2 cellular contexts compared by ENCODE assay signal in the genomic region with DNA sequence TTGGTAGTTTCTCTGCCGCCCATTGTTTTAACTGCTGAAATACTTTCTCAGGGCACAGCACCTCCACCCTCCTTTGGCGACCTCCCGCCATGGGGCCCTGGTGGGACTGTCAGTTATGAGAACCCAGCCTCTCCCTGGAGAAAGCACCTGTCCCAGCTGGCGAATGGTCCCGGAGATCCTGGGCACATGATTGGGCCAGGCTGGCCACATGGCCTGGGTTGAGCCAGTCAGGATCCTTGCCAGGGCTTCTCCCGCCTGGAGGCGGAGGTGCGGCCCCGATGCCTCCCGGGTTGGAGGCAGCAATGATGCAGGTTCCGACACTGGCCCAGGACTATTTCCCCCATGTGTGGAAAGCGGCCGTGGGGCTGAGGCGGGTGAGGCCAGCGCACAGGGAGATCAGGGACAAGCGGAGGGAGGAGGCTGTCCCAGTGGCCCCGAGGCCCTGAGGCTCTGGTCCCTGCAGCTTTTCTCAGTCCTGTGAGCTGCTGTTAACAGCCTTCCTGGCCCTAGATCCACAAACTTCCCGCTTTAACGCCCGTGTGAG.
TF ChIP-seq lines count a peak whose summit lies in the region.

No MANE protein-coding gene starts in this region.

TF ChIP-seq in SK-N-SH, 30 proteins besides CTCF, POLR2A, EP300 and RAD21 (continued from another document):
- TF ChIP-seq, protein P1, sequence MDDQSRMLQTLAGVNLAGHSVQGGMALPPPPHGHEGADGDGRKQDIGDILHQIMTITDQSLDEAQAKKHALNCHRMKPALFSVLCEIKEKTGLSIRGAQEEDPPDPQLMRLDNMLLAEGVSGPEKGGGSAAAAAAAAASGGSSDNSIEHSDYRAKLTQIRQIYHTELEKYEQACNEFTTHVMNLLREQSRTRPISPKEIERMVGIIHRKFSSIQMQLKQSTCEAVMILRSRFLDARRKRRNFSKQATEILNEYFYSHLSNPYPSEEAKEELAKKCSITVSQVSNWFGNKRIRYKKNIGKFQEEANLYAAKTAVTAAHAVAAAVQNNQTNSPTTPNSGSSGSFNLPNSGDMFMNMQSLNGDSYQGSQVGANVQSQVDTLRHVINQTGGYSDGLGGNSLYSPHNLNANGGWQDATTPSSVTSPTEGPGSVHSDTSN (IDR thresholded peaks at IDR 0.05), result no peak
- TF ChIP-seq EZH2phosphoT487 (IDR thresholded peaks at IDR 0.05; ENCODE audit: borderline replicate concordance, low read depth) (no peak), FOSL2 (IDR thresholded peaks at IDR 0.05; ENCODE audit: borderline replicate concordance, low read depth) (no peak), SIN3A (IDR thresholded peaks at IDR 0.05; ENCODE audit: borderline replicate concordance, low read depth, low read length) (no peak), ELF1 (IDR thresholded peaks at IDR 0.05) (no peak)
- TF ChIP-seq, protein P2, sequence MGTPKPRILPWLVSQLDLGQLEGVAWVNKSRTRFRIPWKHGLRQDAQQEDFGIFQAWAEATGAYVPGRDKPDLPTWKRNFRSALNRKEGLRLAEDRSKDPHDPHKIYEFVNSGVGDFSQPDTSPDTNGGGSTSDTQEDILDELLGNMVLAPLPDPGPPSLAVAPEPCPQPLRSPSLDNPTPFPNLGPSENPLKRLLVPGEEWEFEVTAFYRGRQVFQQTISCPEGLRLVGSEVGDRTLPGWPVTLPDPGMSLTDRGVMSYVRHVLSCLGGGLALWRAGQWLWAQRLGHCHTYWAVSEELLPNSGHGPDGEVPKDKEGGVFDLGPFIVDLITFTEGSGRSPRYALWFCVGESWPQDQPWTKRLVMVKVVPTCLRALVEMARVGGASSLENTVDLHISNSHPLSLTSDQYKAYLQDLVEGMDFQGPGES (IDR thresholded peaks at IDR 0.05; ENCODE audit: low read depth, low read length), result no peak
- TF ChIP-seq, protein P3, sequence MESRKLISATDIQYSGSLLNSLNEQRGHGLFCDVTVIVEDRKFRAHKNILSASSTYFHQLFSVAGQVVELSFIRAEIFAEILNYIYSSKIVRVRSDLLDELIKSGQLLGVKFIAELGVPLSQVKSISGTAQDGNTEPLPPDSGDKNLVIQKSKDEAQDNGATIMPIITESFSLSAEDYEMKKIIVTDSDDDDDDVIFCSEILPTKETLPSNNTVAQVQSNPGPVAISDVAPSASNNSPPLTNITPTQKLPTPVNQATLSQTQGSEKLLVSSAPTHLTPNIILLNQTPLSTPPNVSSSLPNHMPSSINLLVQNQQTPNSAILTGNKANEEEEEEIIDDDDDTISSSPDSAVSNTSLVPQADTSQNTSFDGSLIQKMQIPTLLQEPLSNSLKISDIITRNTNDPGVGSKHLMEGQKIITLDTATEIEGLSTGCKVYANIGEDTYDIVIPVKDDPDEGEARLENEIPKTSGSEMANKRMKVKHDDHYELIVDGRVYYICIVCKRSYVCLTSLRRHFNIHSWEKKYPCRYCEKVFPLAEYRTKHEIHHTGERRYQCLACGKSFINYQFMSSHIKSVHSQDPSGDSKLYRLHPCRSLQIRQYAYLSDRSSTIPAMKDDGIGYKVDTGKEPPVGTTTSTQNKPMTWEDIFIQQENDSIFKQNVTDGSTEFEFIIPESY (IDR thresholded peaks at IDR 0.05; ENCODE audit: borderline replicate concordance, low read depth), result no peak
- TF ChIP-seq, protein P4, sequence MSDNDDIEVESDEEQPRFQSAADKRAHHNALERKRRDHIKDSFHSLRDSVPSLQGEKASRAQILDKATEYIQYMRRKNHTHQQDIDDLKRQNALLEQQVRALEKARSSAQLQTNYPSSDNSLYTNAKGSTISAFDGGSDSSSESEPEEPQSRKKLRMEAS (IDR thresholded peaks at IDR 0.05; ENCODE audit: low read depth), result no peak

TF ChIP-seq in SK-N-SH treated with all-trans-retinoic acid at 6 μM for 48 hours, 23 proteins besides CTCF, POLR2A, EP300 and RAD21:
- TF ChIP-seq, protein P5, sequence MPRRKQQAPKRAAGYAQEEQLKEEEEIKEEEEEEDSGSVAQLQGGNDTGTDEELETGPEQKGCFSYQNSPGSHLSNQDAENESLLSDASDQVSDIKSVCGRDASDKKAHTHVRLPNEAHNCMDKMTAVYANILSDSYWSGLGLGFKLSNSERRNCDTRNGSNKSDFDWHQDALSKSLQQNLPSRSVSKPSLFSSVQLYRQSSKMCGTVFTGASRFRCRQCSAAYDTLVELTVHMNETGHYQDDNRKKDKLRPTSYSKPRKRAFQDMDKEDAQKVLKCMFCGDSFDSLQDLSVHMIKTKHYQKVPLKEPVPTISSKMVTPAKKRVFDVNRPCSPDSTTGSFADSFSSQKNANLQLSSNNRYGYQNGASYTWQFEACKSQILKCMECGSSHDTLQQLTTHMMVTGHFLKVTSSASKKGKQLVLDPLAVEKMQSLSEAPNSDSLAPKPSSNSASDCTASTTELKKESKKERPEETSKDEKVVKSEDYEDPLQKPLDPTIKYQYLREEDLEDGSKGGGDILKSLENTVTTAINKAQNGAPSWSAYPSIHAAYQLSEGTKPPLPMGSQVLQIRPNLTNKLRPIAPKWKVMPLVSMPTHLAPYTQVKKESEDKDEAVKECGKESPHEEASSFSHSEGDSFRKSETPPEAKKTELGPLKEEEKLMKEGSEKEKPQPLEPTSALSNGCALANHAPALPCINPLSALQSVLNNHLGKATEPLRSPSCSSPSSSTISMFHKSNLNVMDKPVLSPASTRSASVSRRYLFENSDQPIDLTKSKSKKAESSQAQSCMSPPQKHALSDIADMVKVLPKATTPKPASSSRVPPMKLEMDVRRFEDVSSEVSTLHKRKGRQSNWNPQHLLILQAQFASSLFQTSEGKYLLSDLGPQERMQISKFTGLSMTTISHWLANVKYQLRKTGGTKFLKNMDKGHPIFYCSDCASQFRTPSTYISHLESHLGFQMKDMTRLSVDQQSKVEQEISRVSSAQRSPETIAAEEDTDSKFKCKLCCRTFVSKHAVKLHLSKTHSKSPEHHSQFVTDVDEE (CRISPR knock-in tag; IDR thresholded peaks at IDR 0.05), result no peak
- TF ChIP-seq ESRRG (CRISPR knock-in tag; IDR thresholded peaks at IDR 0.05) (no peak), ZFP30 (CRISPR knock-in tag; IDR thresholded peaks at IDR 0.05) (no peak), ZFP3 (CRISPR knock-in tag; IDR thresholded peaks at IDR 0.05) (no peak), TCF4 (CRISPR knock-in tag; IDR thresholded peaks at IDR 0.05; ENCODE audit: borderline replicate concordance) (no peak), ZNF70 (CRISPR knock-in tag; IDR thresholded peaks at IDR 0.05) (no peak), CSDC2 (CRISPR knock-in tag; IDR thresholded peaks at IDR 0.05) (no peak), OSR1 (CRISPR knock-in tag; IDR thresholded peaks at IDR 0.05) (no peak), SNAI2 (CRISPR knock-in tag; IDR thresholded peaks at IDR 0.05) (no peak), ZNF8 (CRISPR knock-in tag; IDR thresholded peaks at IDR 0.05) (no peak), PPARA (CRISPR knock-in tag; IDR thresholded peaks at IDR 0.05; ENCODE audit: borderline replicate concordance) (no peak), RARB (CRISPR knock-in tag; IDR thresholded peaks at IDR 0.05) (no peak), ISL1 (CRISPR knock-in tag; IDR thresholded peaks at IDR 0.05) (no peak), TOX (CRISPR knock-in tag; IDR thresholded peaks at IDR 0.05; ENCODE audit: borderline replicate concordance) (no peak), ARNTL (CRISPR knock-in tag; IDR thresholded peaks at IDR 0.05; ENCODE audit: borderline replicate concordance, low read depth) (no peak)
- TF ChIP-seq, protein P6, sequence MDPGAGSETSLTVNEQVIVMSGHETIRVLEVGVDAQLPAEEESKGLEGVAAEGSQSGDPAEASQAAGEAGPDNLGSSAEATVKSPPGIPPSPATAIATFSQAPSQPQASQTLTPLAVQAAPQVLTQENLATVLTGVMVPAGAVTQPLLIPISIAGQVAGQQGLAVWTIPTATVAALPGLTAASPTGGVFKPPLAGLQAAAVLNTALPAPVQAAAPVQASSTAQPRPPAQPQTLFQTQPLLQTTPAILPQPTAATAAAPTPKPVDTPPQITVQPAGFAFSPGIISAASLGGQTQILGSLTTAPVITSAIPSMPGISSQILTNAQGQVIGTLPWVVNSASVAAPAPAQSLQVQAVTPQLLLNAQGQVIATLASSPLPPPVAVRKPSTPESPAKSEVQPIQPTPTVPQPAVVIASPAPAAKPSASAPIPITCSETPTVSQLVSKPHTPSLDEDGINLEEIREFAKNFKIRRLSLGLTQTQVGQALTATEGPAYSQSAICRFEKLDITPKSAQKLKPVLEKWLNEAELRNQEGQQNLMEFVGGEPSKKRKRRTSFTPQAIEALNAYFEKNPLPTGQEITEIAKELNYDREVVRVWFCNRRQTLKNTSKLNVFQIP (CRISPR knock-in tag; IDR thresholded peaks at IDR 0.05; ENCODE audit: borderline replicate concordance, low read depth), result no peak
- TF ChIP-seq, protein P7, sequence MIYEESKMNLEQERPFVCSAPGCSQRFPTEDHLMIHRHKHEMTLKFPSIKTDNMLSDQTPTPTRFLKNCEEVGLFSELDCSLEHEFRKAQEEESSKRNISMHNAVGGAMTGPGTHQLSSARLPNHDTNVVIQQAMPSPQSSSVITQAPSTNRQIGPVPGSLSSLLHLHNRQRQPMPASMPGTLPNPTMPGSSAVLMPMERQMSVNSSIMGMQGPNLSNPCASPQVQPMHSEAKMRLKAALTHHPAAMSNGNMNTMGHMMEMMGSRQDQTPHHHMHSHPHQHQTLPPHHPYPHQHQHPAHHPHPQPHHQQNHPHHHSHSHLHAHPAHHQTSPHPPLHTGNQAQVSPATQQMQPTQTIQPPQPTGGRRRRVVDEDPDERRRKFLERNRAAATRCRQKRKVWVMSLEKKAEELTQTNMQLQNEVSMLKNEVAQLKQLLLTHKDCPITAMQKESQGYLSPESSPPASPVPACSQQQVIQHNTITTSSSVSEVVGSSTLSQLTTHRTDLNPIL (CRISPR knock-in tag; IDR thresholded peaks at IDR 0.05; ENCODE audit: low read depth), result no peak
- TF ChIP-seq, protein P8, sequence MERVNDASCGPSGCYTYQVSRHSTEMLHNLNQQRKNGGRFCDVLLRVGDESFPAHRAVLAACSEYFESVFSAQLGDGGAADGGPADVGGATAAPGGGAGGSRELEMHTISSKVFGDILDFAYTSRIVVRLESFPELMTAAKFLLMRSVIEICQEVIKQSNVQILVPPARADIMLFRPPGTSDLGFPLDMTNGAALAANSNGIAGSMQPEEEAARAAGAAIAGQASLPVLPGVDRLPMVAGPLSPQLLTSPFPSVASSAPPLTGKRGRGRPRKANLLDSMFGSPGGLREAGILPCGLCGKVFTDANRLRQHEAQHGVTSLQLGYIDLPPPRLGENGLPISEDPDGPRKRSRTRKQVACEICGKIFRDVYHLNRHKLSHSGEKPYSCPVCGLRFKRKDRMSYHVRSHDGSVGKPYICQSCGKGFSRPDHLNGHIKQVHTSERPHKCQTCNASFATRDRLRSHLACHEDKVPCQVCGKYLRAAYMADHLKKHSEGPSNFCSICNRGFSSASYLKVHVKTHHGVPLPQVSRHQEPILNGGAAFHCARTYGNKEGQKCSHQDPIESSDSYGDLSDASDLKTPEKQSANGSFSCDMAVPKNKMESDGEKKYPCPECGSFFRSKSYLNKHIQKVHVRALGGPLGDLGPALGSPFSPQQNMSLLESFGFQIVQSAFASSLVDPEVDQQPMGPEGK (CRISPR knock-in tag; IDR thresholded peaks at IDR 0.05; ENCODE audit: borderline replicate concordance), result no peak
- TF ChIP-seq, protein P9, sequence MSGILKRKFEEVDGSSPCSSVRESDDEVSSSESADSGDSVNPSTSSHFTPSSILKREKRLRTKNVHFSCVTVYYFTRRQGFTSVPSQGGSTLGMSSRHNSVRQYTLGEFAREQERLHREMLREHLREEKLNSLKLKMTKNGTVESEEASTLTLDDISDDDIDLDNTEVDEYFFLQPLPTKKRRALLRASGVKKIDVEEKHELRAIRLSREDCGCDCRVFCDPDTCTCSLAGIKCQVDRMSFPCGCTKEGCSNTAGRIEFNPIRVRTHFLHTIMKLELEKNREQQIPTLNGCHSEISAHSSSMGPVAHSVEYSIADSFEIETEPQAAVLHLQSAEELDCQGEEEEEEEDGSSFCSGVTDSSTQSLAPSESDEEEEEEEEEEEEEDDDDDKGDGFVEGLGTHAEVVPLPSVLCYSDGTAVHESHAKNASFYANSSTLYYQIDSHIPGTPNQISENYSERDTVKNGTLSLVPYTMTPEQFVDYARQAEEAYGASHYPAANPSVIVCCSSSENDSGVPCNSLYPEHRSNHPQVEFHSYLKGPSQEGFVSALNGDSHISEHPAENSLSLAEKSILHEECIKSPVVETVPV (CRISPR knock-in tag; IDR thresholded peaks at IDR 0.05), result no peak
